In genomic region chrX:80016182-80016581, GRCh38 we compare ENCODE assay signal across 25 cellular contexts. TPM values are rescaled to one million over a fixed set of nuclear protein-coding genes. Genes with fewer than 3 reads are reported as not detected.
"Had no signal": no experiment of that assay in that cellular context is flagged by ENCODE, and none has a peak within 500 bp of the region (broad histone marks: within the 10 kb centered on the region; RNA-seq: fewer than 3 reads in every experiment).

No MANE protein-coding gene starts in this region.

- H3K27me3 ChIP-seq: SJCRH30 had no signal

- H3K9ac ChIP-seq: KMS-11 had no signal

- H3K36me3 ChIP-seq: SJCRH30 had no signal

- H3K27ac ChIP-seq: KMS-11, SJCRH30 had no signal

- H3K4me1 ChIP-seq: SJCRH30 had no signal

- H3K4me3 ChIP-seq: K562, SJCRH30 had no signal

- H3K4me2 ChIP-seq: KMS-11 had no signal

- H3K9me3 ChIP-seq: SJCRH30 had no signal

- ATAC-seq: K562, Panc1, PC-3, Right ventricle myocardium inferior, SK-N-SH treated with all-trans-retinoic acid at 6 μM for 48 hours had no signal

- DNase-seq: Kasumi-1, MV-4-11, NCI-H1048, NCI-H1105, NCI-H1417, NCI-H1436 treated with DMSO at 0.1 percent for 48 hours, NCI-H1694, NCI-H187 treated with DMSO at 0.1 percent for 48 hours, NCI-H2029 treated with DMSO at 0.1 percent for 48 hours, NCI-H2171 treated with DMSO at 0.1 percent for 48 hours, NCI-H345, NCI-H446 treated with DMSO at 0.1 percent for 48 hours, NCI-H510A treated with DMSO at 0.1 percent for 48 hours, NCI-H526, PC-3, SHP77 treated with DMSO at 0.1 percent for 48 hours, SJCRH30 had no signal

RNA-seq across cellular contexts. Expression of gene TBX22, which starts 1.6 kb away (rescaled TPM):
- total RNA-seq: K562; M059J; PC-3; RPMI7951; SJCRH30; T-helper 1 cell treated with Interleukin-12 subunit alpha and Interleukin-12 subunit beta and Interleukin-4 antibody, amounts not matched to agents 30 ng/mL and 1 ng/mL, for 36 hours had no signal
